In genomic region chr7:29398011-29398410, GRCh38 we compare ENCODE assay signal across 19 cellular contexts.
DNase-seq lines count a peak whose midpoint lies in the region; ATAC-seq and TF ChIP-seq lines count a peak whose summit lies in the region.
"Had no signal": no experiment of that assay in that cellular context is flagged by ENCODE, and none has a peak within 500 bp of the region (broad histone marks: within the 10 kb centered on the region; RNA-seq: fewer than 3 reads in every experiment).

No MANE protein-coding gene starts in this region.

- no peaks in the 10 kb centered on the region for H4K20me1 ChIP-seq in MM.1S (ENCODE audit: insufficient read depth, low read length)

- H3K27me3 Mint-ChIP-seq in osteocyte (ENCODE audit: unreplicated experiment) = peaks cover 28% of the 10 kb centered on the region
- H3K27me3 Mint-ChIP-seq: B cell had no signal

- no peak for ATAC-seq in left cardiac atrium
- ATAC-seq: GM23338 had no signal

- H3K4me2 ChIP-seq in MM.1S (ENCODE audit: low read depth, low read length) = peak overlapping the region; percentile 8; the same call in 1 of the 2 replicates
- H3K4me2 ChIP-seq: GM23338 had no signal

- H3K36me3 ChIP-seq in MM.1S (replicated peaks; ENCODE audit: insufficient read depth, low read length) = no peaks in the 10 kb centered on the region

- H3K79me2 ChIP-seq in MM.1S (ENCODE audit: low read length) = no peaks in the 10 kb centered on the region

- no peaks in the 10 kb centered on the region for H3K9me3 Mint-ChIP-seq in osteocyte (ENCODE audit: unreplicated experiment)
- H3K9me3 Mint-ChIP-seq: GM23338, IgD-negative memory B cell had no signal

- H3K4me3 Mint-ChIP-seq in osteocyte (ENCODE audit: unreplicated experiment) = no peak overlapping the region
- H3K4me3 Mint-ChIP-seq: B cell; CD4-positive, CD25-positive, alpha-beta regulatory T cell; GM23338; IgD-negative memory B cell had no signal

- no peak for TF ChIP-seq CTCF in MM.1S (IDR thresholded peaks at IDR 0.05; ENCODE audit: low read length)
- no peak for TF ChIP-seq CTCF in osteocyte (IDR thresholded peaks at IDR 0.05)

- H3K4me1 Mint-ChIP-seq in osteocyte (ENCODE audit: unreplicated experiment) = no peaks in the 10 kb centered on the region
- H3K4me1 Mint-ChIP-seq: B cell; CD4-positive, CD25-positive, alpha-beta regulatory T cell; IgD-negative memory B cell had no signal

- no peak overlapping the region for H3K27ac Mint-ChIP-seq in osteocyte (ENCODE audit: unreplicated experiment)
- H3K27ac Mint-ChIP-seq: B cell; CD4-positive, CD25-positive, alpha-beta regulatory T cell; IgD-negative memory B cell had no signal

- H3K9ac ChIP-seq in MM.1S (ENCODE audit: low read length) = no peak overlapping the region

- H3K27ac ChIP-seq in MM.1S (ENCODE audit: low read length) = no peak overlapping the region

- no peaks in the 10 kb centered on the region for H3K36me3 Mint-ChIP-seq in osteocyte (ENCODE audit: unreplicated experiment)
- H3K36me3 Mint-ChIP-seq: CD4-positive, CD25-positive, alpha-beta regulatory T cell had no signal

- no peaks in the 10 kb centered on the region for H3K9me2 ChIP-seq in MM.1S (replicated peaks; ENCODE audit: insufficient read depth, low read length)

- H3K9me3 ChIP-seq in MM.1S (replicated peaks; ENCODE audit: insufficient read depth, low read length) = no peaks in the 10 kb centered on the region
- H3K9me3 ChIP-seq: Caco-2 had no signal

- no peaks in the 10 kb centered on the region for H3F3A ChIP-seq in MM.1S (ENCODE audit: insufficient read depth, low read length)

- no peaks in the 10 kb centered on the region for H3K27me3 ChIP-seq in MM.1S (replicated peaks; ENCODE audit: insufficient read depth, low read length)

- intact Hi-C loops in left cardiac atrium (cut with DNase I) = no loop called here

- H3K4me1 ChIP-seq in MM.1S (ENCODE audit: low read length) = peaks cover 11% of the 10 kb centered on the region
- H3K4me1 ChIP-seq: Caco-2 had no signal

- no peak overlapping the region for H2AFZ ChIP-seq in MM.1S (ENCODE audit: low read length)
- H2AFZ ChIP-seq: GM23338 had no signal

- DNase-seq in NCI-H1417 (lab: John Stamatoyannopoulos, UW) (peak in 2 of 3 experiments; percentile 48 to 76), NCI-H1417 treated with DMSO at 0.1 percent for 48 hours (lab: John Stamatoyannopoulos, UW) (no peak), MM.1S (peak; percentile 63), NCI-H69 (lab: John Stamatoyannopoulos, UW) (peak; percentile 55), osteocyte (ENCODE audit: extremely low spot score, unreplicated experiment) (peak; percentile 57), left cardiac atrium (no peak), NCI-H2081 treated with DMSO at 0.1 percent for 48 hours (lab: John Stamatoyannopoulos, UW) (no peak), NCI-H1930 (lab: John Stamatoyannopoulos, UW) (no peak)
- DNase-seq: Caco-2; CD4-positive, CD25-positive, alpha-beta regulatory T cell; EL; HCEC 1CT; NCI-H2171 treated with DMSO at 0.1 percent for 48 hours; NCI-H446 treated with DMSO at 0.1 percent for 48 hours; Right ventricle myocardium superior; SW 1271 had no signal

- no peak overlapping the region for H3K4me3 ChIP-seq in MM.1S (ENCODE audit: low read length)
- H3K4me3 ChIP-seq: GM23338 had no signal

Comparison
In these comparisons a context has a peak if more than half of its experiments do, and no peak if none do; other contexts are left out.
1. DNase-seq: peak in NCI-H1417 (2 of 3), MM.1S (single experiment), NCI-H69 (single experiment) and osteocyte (single experiment); none in NCI-H1417 treated with DMSO at 0.1 percent for 48 hours (single experiment), left cardiac atrium (single experiment), NCI-H2081 treated with DMSO at 0.1 percent for 48 hours (single experiment) and NCI-H1930 (0 of 2).